ENCODE assay signal across 8 cellular contexts in the genomic region with DNA sequence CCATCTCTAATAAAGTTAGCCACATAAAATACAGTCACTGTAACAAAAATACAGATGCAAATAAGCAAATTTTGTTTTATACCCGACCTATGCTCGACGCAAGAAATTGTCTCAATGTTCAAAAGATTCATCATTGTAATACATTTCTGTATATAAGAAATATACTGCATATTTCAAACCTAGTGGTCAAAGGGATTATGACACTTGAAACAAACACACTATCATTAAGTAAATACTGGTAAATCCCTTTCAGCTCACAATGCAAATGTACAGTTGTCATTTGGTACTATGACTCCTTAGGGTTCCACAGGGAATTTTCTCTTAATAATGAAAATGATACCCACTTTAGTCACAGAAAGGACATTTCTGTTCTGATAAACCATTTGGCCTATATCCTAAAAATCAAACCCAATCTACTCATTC. TPM values are rescaled to one million over a fixed set of nuclear protein-coding genes. Genes with fewer than 3 reads are reported as not detected.
DNase-seq lines count a peak whose midpoint lies in the region; ATAC-seq and TF ChIP-seq lines count a peak whose summit lies in the region.

No MANE protein-coding gene starts in this region.

- no peak overlapping the region for H3K9ac ChIP-seq in HUES48 (ENCODE audit: low read depth, low read length)

- POLR2A ChIA-PET in activated CD8-positive, alpha-beta T cell treated with anti-CD3 and anti-CD28 coated beads for 36 hours (lab: Charles Lee), result interaction anchor here (0.5 to 6.8 kb wide), 15 partner anchors 7 to 1412 kb away, joined by 3 to 85 read pairs (median 7); partner anchors contain the start of gene AIG1

- H3K27ac Mint-ChIP-seq in activated CD8-positive, alpha-beta T cell treated with anti-CD3 and anti-CD28 coated beads for 36 hours, result peak overlapping the region; percentile 100

- DNase-seq in DMS114 treated with DMSO at 0.1 percent for 48 hours (lab: John Stamatoyannopoulos, UW; ENCODE audit: unreplicated experiment) (peak; percentile 5), inferior parietal cortex (ENCODE audit: extremely low spot score) (peak; percentile 62), tibial artery (no peak), medulla oblongata (ENCODE audit: extremely low spot score) (no peak)
- no peak for DNase-seq in activated CD8-positive, alpha-beta T cell treated with anti-CD3 and anti-CD28 coated beads for 36 hours

- peak; percentile 80 for TF ChIP-seq CTCF in activated CD8-positive, alpha-beta T cell treated with anti-CD3 and anti-CD28 coated beads for 36 hours (IDR thresholded peaks at IDR 0.05)
- peak; percentile 43 to 46 for TF ChIP-seq CTCF in tibial artery (IDR thresholded peaks at IDR 0.05)

- H3K27me3 Mint-ChIP-seq in activated CD8-positive, alpha-beta T cell treated with anti-CD3 and anti-CD28 coated beads for 36 hours, result peaks cover 2% of the 10 kb centered on the region

- no peaks in the 10 kb centered on the region for H3K9me3 Mint-ChIP-seq in activated CD8-positive, alpha-beta T cell treated with anti-CD3 and anti-CD28 coated beads for 36 hours

- no peak overlapping the region for H3K27ac ChIP-seq in HUES48 (ENCODE audit: low read depth, low read length)
- peak overlapping the region in 1 of 2 donors; percentile 96 for H3K27ac ChIP-seq in tibial artery

- H3K4me3 ChIP-seq in HUES48 (ENCODE audit: low read depth, low read length), result 0 out of 2 replicates have a peak overlapping the region, but pooled peaks have one; percentile 98
- no peak overlapping the region for H3K4me3 ChIP-seq in tibial artery

- H3K36me3 ChIP-seq in HUES48 (ENCODE audit: control insufficient read depth, insufficient read depth, low read length), result no peaks in the 10 kb centered on the region
- no peaks in the 10 kb centered on the region for H3K36me3 ChIP-seq in tibial artery

- ATAC-seq in activated CD8-positive, alpha-beta T cell treated with anti-CD3 and anti-CD28 coated beads for 36 hours, result no peak
- ATAC-seq in HG03045 (IDR thresholded peaks at IDR 0.05; ENCODE audit: unreplicated experiment), result no peak
- no peak for ATAC-seq in HG02759 (IDR thresholded peaks at IDR 0.05; ENCODE audit: unreplicated experiment)

- CTCF ChIA-PET in activated CD8-positive, alpha-beta T cell treated with anti-CD3 and anti-CD28 coated beads for 36 hours (lab: Charles Lee), result interaction anchor here (0.6 to 4.0 kb wide), 12 partner anchors 9 to 484 kb away, joined by 3 to 19 read pairs (median 4); no protein-coding TSS in a partner anchor

- H3K27me3 ChIP-seq in HUES48 (ENCODE audit: control insufficient read depth, insufficient read depth, low read length) (no peaks in the 10 kb centered on the region), tibial artery (no peaks in the 10 kb centered on the region)

- peaks cover 16% of the 10 kb centered on the region for H3K4me1 ChIP-seq in HUES48 (ENCODE audit: control insufficient read depth, insufficient read depth, low read length)
- H3K4me1 ChIP-seq in tibial artery, result peaks cover 0 to 38% (median 11%) of the 10 kb centered on the region in 4 donors

- peaks cover 34% of the 10 kb centered on the region for H3K36me3 Mint-ChIP-seq in activated CD8-positive, alpha-beta T cell treated with anti-CD3 and anti-CD28 coated beads for 36 hours (ENCODE audit: low read depth)

- intact Hi-C loops in activated CD8-positive, alpha-beta T cell treated with anti-CD3 and anti-CD28 coated beads for 36 hours (cut with micrococcal nuclease), result loop anchor here (1.0 to 10.0 kb wide), 6 partner anchors 17 to 468 kb away; no protein-coding TSS in a partner anchor
- intact Hi-C loops in tibial artery (cut with DNase I; ENCODE audit: low total_unique reads), result loop anchor here (5.0 kb wide), 1 partner anchor 56 kb away; no protein-coding TSS in a partner anchor

- no peaks in the 10 kb centered on the region for H3K9me3 ChIP-seq in HUES48 (ENCODE audit: control insufficient read depth, insufficient read depth, low read length)
- no peaks in the 10 kb centered on the region for H3K9me3 ChIP-seq in tibial artery

- peaks cover 57% of the 10 kb centered on the region for H3K4me1 Mint-ChIP-seq in activated CD8-positive, alpha-beta T cell treated with anti-CD3 and anti-CD28 coated beads for 36 hours (ENCODE audit: low read depth)

- peak overlapping the region; percentile 91 for H3K4me3 Mint-ChIP-seq in activated CD8-positive, alpha-beta T cell treated with anti-CD3 and anti-CD28 coated beads for 36 hours

RNA-seq across cellular contexts. Expression of gene HIVEP2, which starts 2.2 kb away (rescaled TPM):
- 10 to 100 TPM; 31.8 to 38.1 TPM for total RNA-seq in activated CD8-positive, alpha-beta T cell treated with anti-CD3 and anti-CD28 coated beads for 36 hours

Comparison
In these comparisons a context has a peak if more than half of its experiments do, and no peak if none do; other contexts are left out.
1. DNase-seq: peak in DMS114 treated with DMSO at 0.1 percent for 48 hours (single experiment) and inferior parietal cortex (single experiment); none in activated CD8-positive, alpha-beta T cell treated with anti-CD3 and anti-CD28 coated beads for 36 hours (single experiment), tibial artery (0 of 2) and medulla oblongata (single experiment).